8 cellular contexts compared by ENCODE assay signal in the genomic region with DNA sequence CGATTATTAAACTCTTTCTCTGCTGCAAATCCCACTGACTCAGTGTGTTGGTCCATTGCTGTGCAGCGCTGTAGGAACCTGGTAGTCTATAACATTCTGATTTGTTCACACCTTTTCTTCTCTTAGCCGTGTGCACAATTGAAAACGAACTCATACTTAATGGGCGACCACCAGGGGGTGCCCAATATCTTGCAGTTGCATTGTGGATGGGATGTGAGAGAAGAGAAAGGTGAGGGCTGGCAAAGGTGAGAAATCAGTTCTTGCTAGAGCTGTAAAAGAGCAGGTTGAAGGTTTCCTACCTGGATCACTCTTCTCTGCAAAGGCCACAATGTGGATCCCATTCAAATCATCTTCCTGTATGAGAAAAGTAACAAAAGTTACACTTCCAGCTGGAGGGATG.
DNase-seq lines count a peak whose midpoint lies in the region; FAIRE-seq lines count a peak whose summit lies in the region.

No MANE protein-coding gene starts in this region.

- in situ Hi-C loops in KBM-7 (cut with MboI; ENCODE audit: low pct_unique_long_range_greater_than_20kb, low sequenced_read_pairs): loop anchor here (10.0 kb wide), 1 partner anchor 47 kb away; the partner anchor contains the start of gene CASQ2

- no peak for FAIRE-seq in RCC 7860 (lab: Jason Lieb, UNC)

- peak; percentile 40 for DNase-seq in DMS53 (lab: John Stamatoyannopoulos, UW)
- DNase-seq in DMS53 treated with DMSO at 0.1 percent for 48 hours (lab: John Stamatoyannopoulos, UW; ENCODE audit: unreplicated experiment): no peak
- DNase-seq in KBM-7: peak; percentile 56
- peak; percentile 19 for DNase-seq in activated naive CD4-positive, alpha-beta T cell treated with anti-CD3 and anti-CD28 coated beads, Interleukin-2, amount 50 U/mL, for 16 hours
- peak; percentile 51 for DNase-seq in inferior parietal cortex (ENCODE audit: extremely low spot score)
- DNase-seq in superior temporal gyrus (ENCODE audit: extremely low spot score): peak; percentile 45
- DNase-seq in cortex of kidney (lab: John Stamatoyannopoulos, UW): no peak
- DNase-seq in RCC 7860 (ENCODE audit: low spot score): no peak

Comparison
In these comparisons a context has a peak if more than half of its experiments do, and no peak if none do; other contexts are left out.
1. DNase-seq: peak in DMS53 (single experiment), KBM-7 (single experiment), activated naive CD4-positive, alpha-beta T cell treated with anti-CD3 and anti-CD28 coated beads, Interleukin-2, amount 50 U/mL, for 16 hours (single experiment), inferior parietal cortex (single experiment) and superior temporal gyrus (single experiment); none in DMS53 treated with DMSO at 0.1 percent for 48 hours (single experiment), cortex of kidney (single experiment) and RCC 7860 (single experiment).